29 cellular contexts compared by ENCODE assay signal in the genomic region with DNA sequence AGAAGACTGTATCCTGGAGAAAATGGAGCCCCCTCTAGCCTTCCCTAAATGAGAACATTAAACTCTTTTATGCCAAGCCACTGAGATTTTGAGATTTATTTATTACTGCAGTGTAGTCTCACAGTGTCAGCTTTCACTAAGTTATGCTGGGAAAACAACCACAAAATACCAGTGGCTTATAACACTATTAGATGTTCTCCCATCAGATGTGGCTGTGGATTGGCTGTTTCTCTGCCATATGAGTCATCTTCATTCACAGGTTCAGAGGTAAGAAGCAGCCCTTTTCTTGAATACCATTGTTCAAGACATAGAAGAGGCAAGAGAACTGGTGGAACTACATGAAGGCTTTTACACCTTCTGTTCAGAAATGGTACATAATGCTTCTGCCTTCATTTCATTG. TPM values are rescaled to one million over a fixed set of nuclear protein-coding genes. Genes with fewer than 3 reads are reported as not detected.
DNase-seq lines count a peak whose midpoint lies in the region; ATAC-seq and TF ChIP-seq lines count a peak whose summit lies in the region.
"Had no signal": no experiment of that assay in that cellular context is flagged by ENCODE, and none has a peak within 500 bp of the region (broad histone marks: within the 10 kb centered on the region; RNA-seq: fewer than 3 reads in every experiment).

No MANE protein-coding gene starts in this region.

- H3K27ac ChIP-seq in mammary epithelial cell (ENCODE audit: insufficient read depth, low read depth, low read length) (no peak overlapping the region), vagina (no peak overlapping the region)
- H3K27ac ChIP-seq: BLaER1 treated with 17β-estradiol and CSF1 and Interleukin-3, amounts not matched to agents 10 nM and 100 nM; coronary artery; spleen had no signal

- H3K9me3 ChIP-seq in mammary epithelial cell (replicated peaks; ENCODE audit: insufficient read depth, low read length) (no peaks in the 10 kb centered on the region), vagina (no peaks in the 10 kb centered on the region)
- H3K9me3 ChIP-seq: BLaER1 treated with 17β-estradiol and CSF1 and Interleukin-3, amounts not matched to agents 10 nM and 100 nM; HAP-1; MG63; spleen had no signal

- no TSS peak for BruUV-seq in mammary epithelial cell (replicated peaks; lab: Mats Ljungman, UMichigan)

- H3K27me3 ChIP-seq in mammary epithelial cell (ENCODE audit: insufficient read depth, low read length), result no peaks in the 10 kb centered on the region
- H3K27me3 ChIP-seq in vagina, result no peaks in the 10 kb centered on the region
- H3K27me3 ChIP-seq: BLaER1 treated with 17β-estradiol and CSF1 and Interleukin-3, amounts not matched to agents 10 nM and 100 nM; MG63; spleen had no signal

- no peak for ATAC-seq in HG03025 (IDR thresholded peaks at IDR 0.05; ENCODE audit: low FRiP score, unreplicated experiment)
- no peak for ATAC-seq in HG03039 (IDR thresholded peaks at IDR 0.05; ENCODE audit: unreplicated experiment)
- ATAC-seq: activated CD4-positive, CD25-positive, alpha-beta regulatory T cell treated with anti-CD3 and anti-CD28 coated beads, Interleukin-2, amount 50 U/mL, for 24 hours; Right ventricle myocardium inferior; stimulated activated memory B cell treated with anti-CD40 and anti-IgM and Interleukin-4, amounts not matched to agents 10 μg/mL and 1 μg/mL and 100 μg/mL, for 72 hours; T-cell had no signal

- no peaks in the 10 kb centered on the region for H3K36me3 ChIP-seq in mammary epithelial cell (ENCODE audit: insufficient read depth, low read length)
- no peaks in the 10 kb centered on the region for H3K36me3 ChIP-seq in vagina
- H3K36me3 ChIP-seq: BLaER1 treated with 17β-estradiol and CSF1 and Interleukin-3, amounts not matched to agents 10 nM and 100 nM; HAP-1; MG63; spleen had no signal

- no peak overlapping the region for H3K4me3 ChIP-seq in AG10803 (ENCODE audit: low read length)
- H3K4me3 ChIP-seq in mammary epithelial cell (replicated peaks in 1 of 3; ENCODE audit: insufficient read depth in 1 of 3, low read depth in 2 of 3, low read length in 3 of 3), result no peak overlapping the region
- H3K4me3 ChIP-seq in vagina, result no peak overlapping the region
- H3K4me3 ChIP-seq: BLaER1 treated with 17β-estradiol and CSF1 and Interleukin-3, amounts not matched to agents 10 nM and 100 nM; coronary artery; HAP-1; MG63; spleen had no signal

- intact Hi-C loops in mammary epithelial cell (cut with micrococcal nuclease), result no loop called here
- intact Hi-C loops in vagina (cut with DNase I), result no loop called here

- no peak for TF ChIP-seq POLR2A in vagina (IDR thresholded peaks at IDR 0.05)

- dilution Hi-C loops in mammary epithelial cell (cut with HindIII; ENCODE audit: low sequenced_read_pairs), result no loop called here

- H2AFZ ChIP-seq in mammary epithelial cell (ENCODE audit: low read depth, low read length), result no peak overlapping the region

- H3K9ac ChIP-seq in mammary epithelial cell (ENCODE audit: insufficient read depth, low read length), result no peak overlapping the region
- H3K9ac ChIP-seq: BLaER1 treated with 17β-estradiol and CSF1 and Interleukin-3, amounts not matched to agents 10 nM and 100 nM had no signal

- DNase-seq in AG10803 (ENCODE audit: low read depth), result peak; percentile 66
- peak; percentile 62 for DNase-seq in M059J (ENCODE audit: low read depth)
- peak; percentile 74 for DNase-seq in mammary epithelial cell
- DNase-seq in kidney tubule cell (ENCODE audit: low spot score), result peak; percentile 58
- no peak for DNase-seq in vagina (ENCODE audit: extremely low spot score in 2 of 2)
- DNase-seq in NCI-H2227 treated with DMSO at 0.1 percent for 48 hours (lab: John Stamatoyannopoulos, UW), result no peak
- DNase-seq: activated CD4-positive, alpha-beta memory T cell treated with anti-CD3 and anti-CD28 coated beads for 36 hours; activated CD8-positive, alpha-beta memory T cell treated with anti-CD3 and anti-CD28 coated beads, Interleukin-2, amount 50 U/mL, for 48 hours; activated effector memory CD4-positive, alpha-beta T cell treated with Interleukin-2 at 50 U/mL for 16 hours; activated naive CD8-positive, alpha-beta T cell treated with anti-CD3 and anti-CD28 coated beads, Interleukin-2, amount 10 ng/mL, durations not matched to agents 7 days and 5 days; COR-L47; MG63; NCI-H1417; NCI-H2081; NCI-H446; OCI-M1; spleen; stimulated activated CD4-positive, alpha-beta T cell treated with anti-CD3 and anti-CD28 coated beads, Interleukin-2, amount 100 ng/mL, for 48 hours; T-cell had no signal

- H3K4me1 ChIP-seq in mammary epithelial cell (ENCODE audit: insufficient read depth, low read length), result peaks cover 38% of the 10 kb centered on the region
- H3K4me1 ChIP-seq in vagina, result no peaks in the 10 kb centered on the region
- H3K4me1 ChIP-seq: BLaER1 treated with 17β-estradiol and CSF1 and Interleukin-3, amounts not matched to agents 10 nM and 100 nM; HAP-1 had no signal

- no peaks in the 10 kb centered on the region for H4K20me1 ChIP-seq in mammary epithelial cell (ENCODE audit: insufficient read depth, low read length)
- H4K20me1 ChIP-seq: BLaER1 treated with 17β-estradiol and CSF1 and Interleukin-3, amounts not matched to agents 10 nM and 100 nM had no signal

- no peaks in the 10 kb centered on the region for H3K79me2 ChIP-seq in mammary epithelial cell (ENCODE audit: insufficient read depth, low read length)

- TF ChIP-seq CTCF in AG10803 (conservative IDR thresholded peaks at IDR 0.05; ENCODE audit: low read length) (no peak), mammary epithelial cell (conservative IDR thresholded peaks at IDR 0.05 in 1 of 2, IDR thresholded peaks at IDR 0.05 in 1 of 2; ENCODE audit: extremely low read depth in 1 of 2, insufficient read depth in 1 of 2, low read depth in 1 of 2, low read length in 2 of 2) (no peak), vagina (IDR thresholded peaks at IDR 0.05) (no peak)

- in situ Hi-C loops in mammary epithelial cell (cut with MboI; ENCODE audit: low sequenced_read_pairs in 2 of 2), result no loop called here

- CTCF ChIA-PET in mammary epithelial cell (lab: Charles Lee; ENCODE audit: low non-redundant PET), result no interaction called here

- H3K4me2 ChIP-seq in mammary epithelial cell (ENCODE audit: insufficient read depth, low read depth, low read length), result no peak overlapping the region
- H3K4me2 ChIP-seq: BLaER1 treated with 17β-estradiol and CSF1 and Interleukin-3, amounts not matched to agents 10 nM and 100 nM had no signal

RNA-seq across cellular contexts. Expression of a gene that starts 32.1 kb away (rescaled TPM):
- 1.4 and 2.0 TPM in 2 replicates for total RNA-seq in M059J (2014; rRNA removed; shearing (Covaris generic))
- total RNA-seq in mammary epithelial cell (1 to 10 TPM; 1.1 to 3.7 TPM), vagina (9.6 TPM)
- polyA plus RNA-seq in mammary epithelial cell, result 6.3 TPM
- polyA minus RNA-seq in mammary epithelial cell, result not detected
- total RNA-seq: A673; activated CD4-positive, alpha-beta memory T cell treated with anti-CD3 and anti-CD28 coated beads for 36 hours; activated naive CD8-positive, alpha-beta T cell treated with anti-CD3 and anti-CD28 coated beads, Interleukin-2, amount 10 ng/mL, durations not matched to agents 7 days and 5 days; glomerular endothelial cell; T-cell had no signal

Comparison
In these comparisons a context has a peak if more than half of its experiments do, and no peak if none do; other contexts are left out.
1. DNase-seq: peak in AG10803 (single experiment), M059J (single experiment), mammary epithelial cell (single experiment) and kidney tubule cell (single experiment); none in vagina (0 of 2) and NCI-H2227 treated with DMSO at 0.1 percent for 48 hours (single experiment).